8 cellular contexts compared by ENCODE assay signal in genomic region chr5:88659529-88660325, GRCh38.
DNase-seq lines count a peak whose midpoint lies in the region; ATAC-seq and TF ChIP-seq lines count a peak whose summit lies in the region.

No MANE protein-coding gene starts in this region.

- peaks cover 48% of the 10 kb centered on the region for H3K27me3 ChIP-seq in iPS-15b (ENCODE audit: control insufficient read depth, insufficient read depth, low read length)

- no peak for TF ChIP-seq POLR2A in erythroblast (IDR thresholded peaks at IDR 0.05; ENCODE audit: low read length)

- peaks cover 24% of the 10 kb centered on the region for H3K4me1 ChIP-seq in iPS-15b (ENCODE audit: control insufficient read depth, insufficient read depth, low read length)

- TF ChIP-seq CTCF in GM12864 (IDR thresholded peaks at IDR 0.05; ENCODE audit: low read depth, low read length, missing control alignments) = no peak

- ATAC-seq in GM21526 (IDR thresholded peaks at IDR 0.05; ENCODE audit: low FRiP score, unreplicated experiment) = peak; percentile 78

- no peaks in the 10 kb centered on the region for H3K36me3 ChIP-seq in iPS-15b (ENCODE audit: control insufficient read depth, insufficient read depth, low read length)

- DNase-seq in GM12864 (ENCODE audit: low read depth) (peak; percentile 58), M059J (ENCODE audit: low read depth) (peak; percentile 79), erythroblast (lab: John Stamatoyannopoulos, UW) (no peak), DMS114 treated with DMSO at 0.1 percent for 48 hours (lab: John Stamatoyannopoulos, UW; ENCODE audit: unreplicated experiment) (no peak), DMS153 (lab: John Stamatoyannopoulos, UW) (no peak), GF-D8 (lab: John Stamatoyannopoulos, UW) (no peak)

- H3K9ac ChIP-seq in iPS-15b (ENCODE audit: low read depth, low read length) = no peak overlapping the region

- no peaks in the 10 kb centered on the region for H3K9me3 ChIP-seq in iPS-15b (ENCODE audit: control insufficient read depth, insufficient read depth, low read length)

- H3K4me3 ChIP-seq in GM12864 (ENCODE audit: low read depth, low read length) = peak overlapping the region; percentile 44
- peak overlapping the region; percentile 57 for H3K4me3 ChIP-seq in iPS-15b (ENCODE audit: low read depth, low read length)

Comparison
In these comparisons a context has a peak if more than half of its experiments do, and no peak if none do; other contexts are left out.
1. DNase-seq: peak in GM12864 (single experiment) and M059J (single experiment); none in erythroblast (0 of 2), DMS114 treated with DMSO at 0.1 percent for 48 hours (single experiment), DMS153 (single experiment) and GF-D8 (single experiment).